ENCODE assay signal across 18 cellular contexts in genomic region chr14:65297744-65298143, GRCh38.
DNase-seq lines count a peak whose midpoint lies in the region; ATAC-seq and TF ChIP-seq lines count a peak whose summit lies in the region.
"Had no signal": no experiment of that assay in that cellular context is flagged by ENCODE, and none has a peak within 500 bp of the region (broad histone marks: within the 10 kb centered on the region; RNA-seq: fewer than 3 reads in every experiment).

No MANE protein-coding gene starts in this region.

- intact Hi-C loops in stomach (cut with DNase I; ENCODE audit: low total_unique reads) (no loop called here), breast epithelium (cut with DNase I; ENCODE audit: low total_unique reads) (loop anchor here (5.0 kb wide), 1 partner anchor 470 kb away; no protein-coding TSS in a partner anchor)

- H3K27ac ChIP-seq in foreskin keratinocyte = no peak overlapping the region
- H3K27ac ChIP-seq in stomach = peak overlapping the region; percentile 81 to 91 (median 85)
- no peak overlapping the region for H3K27ac ChIP-seq in breast epithelium
- H3K27ac ChIP-seq: brain microvascular endothelial cell, suprapubic skin had no signal

- TF ChIP-seq CTCF in GM06990 (IDR thresholded peaks at IDR 0.05; ENCODE audit: insufficient read depth, low read length, poor library complexity, severe bottlenecking) = no peak
- TF ChIP-seq CTCF in foreskin keratinocyte (conservative IDR thresholded peaks at IDR 0.05) = no peak
- no peak for TF ChIP-seq CTCF in stomach (IDR thresholded peaks at IDR 0.05)
- no peak for TF ChIP-seq CTCF in breast epithelium (IDR thresholded peaks at IDR 0.05)
- TF ChIP-seq CTCF in GM10248 (IDR thresholded peaks at IDR 0.05; ENCODE audit: control extremely low read depth, extremely low read depth, low read depth, missing control alignments) = no peak

- POLR2A ChIA-PET in GM10248 (lab: Yijun Ruan, JAX) = interaction anchor here (1.0 to 1.1 kb wide), 3 partner anchors 9 to 93 kb away, joined by 3 read pairs; no protein-coding TSS in a partner anchor

- peak; percentile 41 for ATAC-seq in foreskin keratinocyte
- ATAC-seq: right cardiac atrium had no signal

- no peak for TF ChIP-seq POLR2A in stomach (IDR thresholded peaks at IDR 0.05)
- TF ChIP-seq POLR2A in breast epithelium (IDR thresholded peaks at IDR 0.05) = no peak

- no peak for TF ChIP-seq EP300 in stomach (IDR thresholded peaks at IDR 0.05)

- H3K36me3 ChIP-seq in GM06990 (ENCODE audit: control insufficient read depth, insufficient read depth, low read length) = no peaks in the 10 kb centered on the region; the same call in 1 of the 2 replicates
- H3K36me3 ChIP-seq in stomach = no peaks in the 10 kb centered on the region
- H3K36me3 ChIP-seq in breast epithelium = no peaks in the 10 kb centered on the region
- H3K36me3 ChIP-seq: brain microvascular endothelial cell, suprapubic skin had no signal

- H3K27me3 ChIP-seq in GM06990 (replicated peaks; ENCODE audit: control insufficient read depth, insufficient read depth, low read length) (no peaks in the 10 kb centered on the region), foreskin keratinocyte (no peaks in the 10 kb centered on the region), stomach (no peaks in the 10 kb centered on the region), breast epithelium (no peaks in the 10 kb centered on the region)
- H3K27me3 ChIP-seq: brain microvascular endothelial cell, suprapubic skin had no signal

- H3K4me3 ChIP-seq in GM06990 (replicated peaks; ENCODE audit: low read depth, low read length) = peak overlapping the region; percentile 52
- no peak overlapping the region for H3K4me3 ChIP-seq in stomach
- H3K4me3 ChIP-seq in breast epithelium = no peak overlapping the region
- H3K4me3 ChIP-seq: suprapubic skin had no signal

- CTCF ChIA-PET in GM10248 (lab: Yijun Ruan, JAX) = interaction anchor here (1.4 to 7.4 kb wide), 6 partner anchors 11 to 73 kb away, joined by 4 to 51 read pairs (median 6); no protein-coding TSS in a partner anchor

- no peak for DNase-seq in GM06990 (ENCODE audit: extremely low read depth, insufficient read length)
- peak; percentile 74 for DNase-seq in NCI-H69 (lab: John Stamatoyannopoulos, UW)
- peak in 1 of 2 donors; percentile 40 for DNase-seq in foreskin keratinocyte
- peak; percentile 78 for DNase-seq in stomach
- no peak for DNase-seq in dedifferentiated amniotic fluid mesenchymal stem cell (ENCODE audit: extremely low spot score)
- no peak for DNase-seq in breast epithelium (ENCODE audit: low spot score in 2 of 2)
- DNase-seq in GM10248 (ENCODE audit: extremely low spot score) = no peak
- DNase-seq: activated CD4-positive, CD25-positive, alpha-beta regulatory T cell treated with anti-CD3 and anti-CD28 coated beads, Interleukin-2, amount 50 U/mL, for 72 hours; activated naive CD4-positive, alpha-beta T cell treated with anti-CD3 and anti-CD28 coated beads, Interleukin-2, amount 50 U/mL, for 16 hours; brain microvascular endothelial cell; DND-41; KBM-7; NCI-H1092; NCI-H2171 treated with DMSO at 0.1 percent for 48 hours; right cardiac atrium; Right ventricle myocardium superior; T-helper 2 cell had no signal

- H3K4me1 ChIP-seq in foreskin keratinocyte (no peaks in the 10 kb centered on the region), stomach (peaks cover 12 to 39% (median 35%) of the 10 kb centered on the region in 4 donors), breast epithelium (no peaks in the 10 kb centered on the region)
- H3K4me1 ChIP-seq: suprapubic skin had no signal

- whole genome bisulfite sequencing in stomach, 5 donors = 51 to 70% (median 56%) methylated on average over 5 of the region's 5 CpGs

- H3K9me3 ChIP-seq in stomach (no peaks in the 10 kb centered on the region), breast epithelium (no peaks in the 10 kb centered on the region)
- H3K9me3 ChIP-seq: suprapubic skin had no signal

Comparison
In these comparisons a context has a peak if more than half of its experiments do, and no peak if none do; other contexts are left out.
1. DNase-seq: peak in NCI-H69 (single experiment) and stomach (single experiment); none in GM06990 (single experiment), dedifferentiated amniotic fluid mesenchymal stem cell (single experiment), breast epithelium (0 of 2) and GM10248 (single experiment).
2. H3K27ac ChIP-seq: peak in stomach (5 of 5); none in foreskin keratinocyte (single experiment) and breast epithelium (0 of 2).